ENCODE assay signal across 1 cellular context in the genomic region with DNA sequence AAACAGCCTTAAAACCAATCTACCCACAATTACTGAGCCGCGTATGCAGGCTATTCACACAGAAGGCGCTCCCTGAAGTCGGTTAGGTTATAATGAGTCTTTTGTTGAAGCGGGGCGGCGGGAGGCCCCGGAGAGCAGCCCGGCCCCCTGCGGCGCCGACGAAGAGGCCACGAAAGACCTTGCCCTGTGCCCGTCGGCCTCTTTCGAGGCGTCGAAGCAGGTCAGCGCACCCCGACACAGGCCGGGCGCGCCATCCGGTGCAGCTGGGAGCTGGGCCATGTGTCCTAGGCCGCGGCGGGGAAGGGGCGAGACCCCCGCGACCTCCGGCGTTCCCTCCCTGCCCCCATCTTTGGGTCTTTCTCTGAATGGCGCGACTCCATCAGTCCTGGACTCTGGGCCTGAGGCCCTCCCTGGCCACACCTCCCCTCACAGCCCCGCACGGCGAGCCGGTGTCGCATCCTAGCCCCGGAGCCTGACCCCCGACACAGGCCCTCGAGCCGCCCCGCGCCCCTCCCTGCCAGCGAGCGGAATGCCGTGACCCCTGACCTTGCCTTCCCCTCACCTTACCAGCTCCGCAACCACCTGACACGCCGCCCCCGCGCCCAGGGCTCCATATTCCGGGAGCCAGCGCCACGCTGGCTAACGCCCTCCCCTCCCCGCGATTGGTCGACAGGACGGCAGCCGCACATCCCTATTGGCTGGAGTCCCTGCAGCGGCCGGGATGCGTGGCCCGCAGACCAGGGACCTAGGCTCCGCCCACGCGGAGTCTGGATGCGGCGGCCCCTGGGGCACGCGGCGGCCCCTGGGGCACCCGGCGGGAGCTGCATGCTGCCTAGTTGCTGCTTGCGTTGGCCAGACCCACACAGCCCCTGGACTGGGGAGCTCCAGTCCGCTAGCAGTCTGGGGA.
TF ChIP-seq lines count a peak whose summit lies in the region.

Gene SLC11A2, minus strand, starts transcription at position 637 of the 907 bp plus-strand sequence. CDS start 15,656 bp downstream, outside the sequence.

TF ChIP-seq in HepG2, 621 proteins besides CTCF, POLR2A, EP300 and RAD21 (continued from another document and continues in another):
- TF ChIP-seq, protein P1, sequence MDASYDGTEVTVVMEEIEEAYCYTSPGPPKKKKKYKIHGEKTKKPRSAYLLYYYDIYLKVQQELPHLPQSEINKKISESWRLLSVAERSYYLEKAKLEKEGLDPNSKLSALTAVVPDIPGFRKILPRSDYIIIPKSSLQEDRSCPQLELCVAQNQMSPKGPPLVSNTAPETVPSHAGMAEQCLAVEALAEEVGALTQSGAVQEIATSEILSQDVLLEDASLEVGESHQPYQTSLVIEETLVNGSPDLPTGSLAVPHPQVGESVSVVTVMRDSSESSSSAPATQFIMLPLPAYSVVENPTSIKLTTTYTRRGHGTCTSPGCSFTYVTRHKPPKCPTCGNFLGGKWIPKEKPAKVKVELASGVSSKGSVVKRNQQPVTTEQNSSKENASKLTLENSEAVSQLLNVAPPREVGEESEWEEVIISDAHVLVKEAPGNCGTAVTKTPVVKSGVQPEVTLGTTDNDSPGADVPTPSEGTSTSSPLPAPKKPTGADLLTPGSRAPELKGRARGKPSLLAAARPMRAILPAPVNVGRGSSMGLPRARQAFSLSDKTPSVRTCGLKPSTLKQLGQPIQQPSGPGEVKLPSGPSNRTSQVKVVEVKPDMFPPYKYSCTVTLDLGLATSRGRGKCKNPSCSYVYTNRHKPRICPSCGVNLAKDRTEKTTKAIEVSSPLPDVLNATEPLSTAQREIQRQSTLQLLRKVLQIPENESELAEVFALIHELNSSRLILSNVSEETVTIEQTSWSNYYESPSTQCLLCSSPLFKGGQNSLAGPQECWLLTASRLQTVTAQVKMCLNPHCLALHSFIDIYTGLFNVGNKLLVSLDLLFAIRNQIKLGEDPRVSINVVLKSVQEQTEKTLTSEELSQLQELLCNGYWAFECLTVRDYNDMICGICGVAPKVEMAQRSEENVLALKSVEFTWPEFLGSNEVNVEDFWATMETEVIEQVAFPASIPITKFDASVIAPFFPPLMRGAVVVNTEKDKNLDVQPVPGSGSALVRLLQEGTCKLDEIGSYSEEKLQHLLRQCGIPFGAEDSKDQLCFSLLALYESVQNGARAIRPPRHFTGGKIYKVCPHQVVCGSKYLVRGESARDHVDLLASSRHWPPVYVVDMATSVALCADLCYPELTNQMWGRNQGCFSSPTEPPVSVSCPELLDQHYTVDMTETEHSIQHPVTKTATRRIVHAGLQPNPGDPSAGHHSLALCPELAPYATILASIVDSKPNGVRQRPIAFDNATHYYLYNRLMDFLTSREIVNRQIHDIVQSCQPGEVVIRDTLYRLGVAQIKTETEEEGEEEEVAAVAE (CRISPR knock-in tag; IDR thresholded peaks at IDR 0.05; ENCODE audit: borderline replicate concordance), result peak; percentile 30
- 0 out of 2 replicates have a peak, but pooled peaks have one; percentile 26 for TF ChIP-seq YEATS2 (CRISPR knock-in tag; IDR thresholded peaks at IDR 0.05; ENCODE audit: borderline replicate concordance)
- no peak for TF ChIP-seq PLRG1 (conservative IDR thresholded peaks at IDR 0.05)
- peak; percentile 95 for TF ChIP-seq ZNF605 (CRISPR knock-in tag; IDR thresholded peaks at IDR 0.05)
- TF ChIP-seq TEAD3 (CRISPR knock-in tag; optimal IDR thresholded peaks at IDR 0.05; ENCODE audit: borderline replicate concordance), result peak; percentile 71
- no peak; the same call in 1 of the 2 replicates for TF ChIP-seq ZNF136 (CRISPR knock-in tag; IDR thresholded peaks at IDR 0.05; ENCODE audit: low read depth)
- TF ChIP-seq CBX1 (IDR thresholded peaks at IDR 0.05; ENCODE audit: low read depth), result peak; percentile 36
- TF ChIP-seq, protein P2, sequence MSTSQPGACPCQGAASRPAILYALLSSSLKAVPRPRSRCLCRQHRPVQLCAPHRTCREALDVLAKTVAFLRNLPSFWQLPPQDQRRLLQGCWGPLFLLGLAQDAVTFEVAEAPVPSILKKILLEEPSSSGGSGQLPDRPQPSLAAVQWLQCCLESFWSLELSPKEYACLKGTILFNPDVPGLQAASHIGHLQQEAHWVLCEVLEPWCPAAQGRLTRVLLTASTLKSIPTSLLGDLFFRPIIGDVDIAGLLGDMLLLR (CRISPR knock-in tag; IDR thresholded peaks at IDR 0.05), result peak; percentile 75
- TF ChIP-seq NAIF1 (CRISPR knock-in tag; IDR thresholded peaks at IDR 0.05; ENCODE audit: borderline replicate concordance), result no peak; the same call in 1 of the 2 replicates
- TF ChIP-seq WIZ (CRISPR knock-in tag; IDR thresholded peaks at IDR 0.05), result no peak
- TF ChIP-seq, protein P3, sequence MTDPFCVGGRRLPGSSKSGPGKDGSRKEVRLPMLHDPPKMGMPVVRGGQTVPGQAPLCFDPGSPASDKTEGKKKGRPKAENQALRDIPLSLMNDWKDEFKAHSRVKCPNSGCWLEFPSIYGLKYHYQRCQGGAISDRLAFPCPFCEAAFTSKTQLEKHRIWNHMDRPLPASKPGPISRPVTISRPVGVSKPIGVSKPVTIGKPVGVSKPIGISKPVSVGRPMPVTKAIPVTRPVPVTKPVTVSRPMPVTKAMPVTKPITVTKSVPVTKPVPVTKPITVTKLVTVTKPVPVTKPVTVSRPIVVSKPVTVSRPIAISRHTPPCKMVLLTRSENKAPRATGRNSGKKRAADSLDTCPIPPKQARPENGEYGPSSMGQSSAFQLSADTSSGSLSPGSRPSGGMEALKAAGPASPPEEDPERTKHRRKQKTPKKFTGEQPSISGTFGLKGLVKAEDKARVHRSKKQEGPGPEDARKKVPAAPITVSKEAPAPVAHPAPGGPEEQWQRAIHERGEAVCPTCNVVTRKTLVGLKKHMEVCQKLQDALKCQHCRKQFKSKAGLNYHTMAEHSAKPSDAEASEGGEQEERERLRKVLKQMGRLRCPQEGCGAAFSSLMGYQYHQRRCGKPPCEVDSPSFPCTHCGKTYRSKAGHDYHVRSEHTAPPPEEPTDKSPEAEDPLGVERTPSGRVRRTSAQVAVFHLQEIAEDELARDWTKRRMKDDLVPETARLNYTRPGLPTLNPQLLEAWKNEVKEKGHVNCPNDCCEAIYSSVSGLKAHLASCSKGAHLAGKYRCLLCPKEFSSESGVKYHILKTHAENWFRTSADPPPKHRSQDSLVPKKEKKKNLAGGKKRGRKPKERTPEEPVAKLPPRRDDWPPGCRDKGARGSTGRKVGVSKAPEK (CRISPR knock-in tag; IDR thresholded peaks at IDR 0.05; ENCODE audit: borderline replicate concordance), result no peak; the same call in 1 of the 2 replicates
- peak; percentile 86 for TF ChIP-seq ZNF232 (CRISPR knock-in tag; IDR thresholded peaks at IDR 0.05; ENCODE audit: borderline replicate concordance)
- TF ChIP-seq, protein P4, sequence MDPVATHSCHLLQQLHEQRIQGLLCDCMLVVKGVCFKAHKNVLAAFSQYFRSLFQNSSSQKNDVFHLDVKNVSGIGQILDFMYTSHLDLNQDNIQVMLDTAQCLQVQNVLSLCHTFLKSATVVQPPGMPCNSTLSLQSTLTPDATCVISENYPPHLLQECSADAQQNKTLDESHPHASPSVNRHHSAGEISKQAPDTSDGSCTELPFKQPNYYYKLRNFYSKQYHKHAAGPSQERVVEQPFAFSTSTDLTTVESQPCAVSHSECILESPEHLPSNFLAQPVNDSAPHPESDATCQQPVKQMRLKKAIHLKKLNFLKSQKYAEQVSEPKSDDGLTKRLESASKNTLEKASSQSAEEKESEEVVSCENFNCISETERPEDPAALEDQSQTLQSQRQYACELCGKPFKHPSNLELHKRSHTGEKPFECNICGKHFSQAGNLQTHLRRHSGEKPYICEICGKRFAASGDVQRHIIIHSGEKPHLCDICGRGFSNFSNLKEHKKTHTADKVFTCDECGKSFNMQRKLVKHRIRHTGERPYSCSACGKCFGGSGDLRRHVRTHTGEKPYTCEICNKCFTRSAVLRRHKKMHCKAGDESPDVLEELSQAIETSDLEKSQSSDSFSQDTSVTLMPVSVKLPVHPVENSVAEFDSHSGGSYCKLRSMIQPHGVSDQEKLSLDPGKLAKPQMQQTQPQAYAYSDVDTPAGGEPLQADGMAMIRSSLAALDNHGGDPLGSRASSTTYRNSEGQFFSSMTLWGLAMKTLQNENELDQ (CRISPR knock-in tag; IDR thresholded peaks at IDR 0.05; ENCODE audit: borderline replicate concordance), result no peak
- peak; percentile 65 for TF ChIP-seq U2AF1 (optimal IDR thresholded peaks at IDR 0.05; ENCODE audit: low read depth, low read length)
- no peak for TF ChIP-seq ZNF224 (CRISPR knock-in tag; IDR thresholded peaks at IDR 0.05)
- TF ChIP-seq FOXO4 (CRISPR knock-in tag; conservative IDR thresholded peaks at IDR 0.05), result 0 out of 2 replicates have a peak, but pooled peaks have one; percentile 93
- peak; percentile 52; the same call in 1 of the 2 replicates for TF ChIP-seq HNF4G (IDR thresholded peaks at IDR 0.05; ENCODE audit: borderline replicate concordance, low read depth, low read length)
- peak; percentile 75 for TF ChIP-seq HNF4G (CRISPR knock-in tag; IDR thresholded peaks at IDR 0.05; ENCODE audit: borderline replicate concordance, low read depth)
- TF ChIP-seq, protein P5, sequence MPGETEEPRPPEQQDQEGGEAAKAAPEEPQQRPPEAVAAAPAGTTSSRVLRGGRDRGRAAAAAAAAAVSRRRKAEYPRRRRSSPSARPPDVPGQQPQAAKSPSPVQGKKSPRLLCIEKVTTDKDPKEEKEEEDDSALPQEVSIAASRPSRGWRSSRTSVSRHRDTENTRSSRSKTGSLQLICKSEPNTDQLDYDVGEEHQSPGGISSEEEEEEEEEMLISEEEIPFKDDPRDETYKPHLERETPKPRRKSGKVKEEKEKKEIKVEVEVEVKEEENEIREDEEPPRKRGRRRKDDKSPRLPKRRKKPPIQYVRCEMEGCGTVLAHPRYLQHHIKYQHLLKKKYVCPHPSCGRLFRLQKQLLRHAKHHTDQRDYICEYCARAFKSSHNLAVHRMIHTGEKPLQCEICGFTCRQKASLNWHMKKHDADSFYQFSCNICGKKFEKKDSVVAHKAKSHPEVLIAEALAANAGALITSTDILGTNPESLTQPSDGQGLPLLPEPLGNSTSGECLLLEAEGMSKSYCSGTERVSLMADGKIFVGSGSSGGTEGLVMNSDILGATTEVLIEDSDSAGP (CRISPR knock-in tag; IDR thresholded peaks at IDR 0.05; ENCODE audit: borderline replicate concordance), result peak; percentile 94
- TF ChIP-seq HCFC1 (IDR thresholded peaks at IDR 0.05; ENCODE audit: low read depth, low read length), result no peak
- no peak for TF ChIP-seq JARID2 (CRISPR knock-in tag; IDR thresholded peaks at IDR 0.05; ENCODE audit: insufficient replicate concordance)
- 0 out of 2 replicates have a peak, but pooled peaks have one; percentile 37 for TF ChIP-seq SIX4 (CRISPR knock-in tag; IDR thresholded peaks at IDR 0.05)
- TF ChIP-seq, protein P6, sequence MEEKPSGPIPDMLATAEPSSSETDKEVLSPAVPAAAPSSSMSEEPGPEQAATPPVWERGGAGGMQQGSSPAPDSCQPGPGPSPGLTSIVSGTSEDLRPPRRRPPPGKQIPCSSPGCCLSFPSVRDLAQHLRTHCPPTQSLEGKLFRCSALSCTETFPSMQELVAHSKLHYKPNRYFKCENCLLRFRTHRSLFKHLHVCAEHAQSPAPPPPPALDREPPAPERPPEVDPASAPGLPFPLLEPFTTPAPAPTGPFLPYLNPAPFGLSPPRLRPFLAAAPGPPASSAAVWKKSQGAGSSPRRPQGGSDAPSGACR (CRISPR knock-in tag; IDR thresholded peaks at IDR 0.05), result peak; percentile 72
- TF ChIP-seq THAP7 (CRISPR knock-in tag; IDR thresholded peaks at IDR 0.05), result no peak; the same call in 1 of the 2 replicates
- TF ChIP-seq MIXL1 (CRISPR knock-in tag; IDR thresholded peaks at IDR 0.05), result 0 out of 2 replicates have a peak, but pooled peaks have one; percentile 9
- TF ChIP-seq ONECUT2 (CRISPR knock-in tag; IDR thresholded peaks at IDR 0.05), result no peak
- TF ChIP-seq MTA1 (CRISPR knock-in tag; IDR thresholded peaks at IDR 0.05; ENCODE audit: borderline replicate concordance), result no peak
- TF ChIP-seq GATA4 (IDR thresholded peaks at IDR 0.05; ENCODE audit: borderline replicate concordance, low read depth), result no peak; the same call in 1 of the 2 replicates
- TF ChIP-seq RBM39 (IDR thresholded peaks at IDR 0.05; ENCODE audit: low read depth, low read length, poor library complexity, severe bottlenecking), result peak; percentile 97
- TF ChIP-seq HOXD1 (CRISPR knock-in tag; IDR thresholded peaks at IDR 0.05), result peak; percentile 36
- TF ChIP-seq ZNF574 (CRISPR knock-in tag; IDR thresholded peaks at IDR 0.05), result peak; percentile 78
